ENCODE assay signal across 8 cellular contexts in genomic region chr6:14589192-14589591, GRCh38.
"Had no signal": no experiment of that assay in that cellular context is flagged by ENCODE, and none has a peak within 500 bp of the region (broad histone marks: within the 10 kb centered on the region; RNA-seq: fewer than 3 reads in every experiment).

No MANE protein-coding gene starts in this region.

- DNase-seq: GDM1, GF-D8 had no signal

- FAIRE-seq: G401.6, GM12878, GM12891, GM12892, GM18507, GM19239 had no signal

- ATAC-seq: GM12878 had no signal

- H3K4me3 ChIP-seq: GM12878 had no signal
